ENCODE assay signal across 8 cellular contexts in genomic region chr19:32691952-32692726, GRCh38. TPM values are rescaled to one million over a fixed set of nuclear protein-coding genes. Genes with fewer than 3 reads are reported as not detected.
A peak's percentile ranks its signal among the peaks of the same experiment; 100 is the strongest.
DNase-seq lines count a peak whose midpoint lies in the region; ATAC-seq and TF ChIP-seq lines count a peak whose summit lies in the region.

No MANE protein-coding gene starts in this region.

- H3K4me1 Mint-ChIP-seq in activated naive CD4-positive, alpha-beta T cell treated with anti-CD3 and anti-CD28 coated beads for 36 hours (ENCODE audit: low read depth): peaks cover 56% of the 10 kb centered on the region

- CTCF ChIA-PET in BJ (lab: Yijun Ruan, JAX): interaction anchor here (1.6 kb wide), 1 partner anchor 17 kb away, joined by 6 read pairs; the partner anchor contains the start of genes ANKRD27 and RGS9BP
- CTCF ChIA-PET in activated naive CD4-positive, alpha-beta T cell treated with anti-CD3 and anti-CD28 coated beads for 36 hours (lab: Charles Lee): interaction anchor here (1.1 kb wide), 1 partner anchor 16 kb away, joined by 4 read pairs; no protein-coding TSS in a partner anchor

- no peaks in the 10 kb centered on the region for H3K9me3 ChIP-seq in OCI-LY3 (ENCODE audit: insufficient read depth, low read length)
- H3K9me3 ChIP-seq in gastroesophageal sphincter: no peaks in the 10 kb centered on the region
- no peaks in the 10 kb centered on the region for H3K9me3 ChIP-seq in neural cell (ENCODE audit: low read length)

- H3K27me3 ChIP-seq in BJ (ENCODE audit: control insufficient read depth, insufficient read depth, low read length): no peaks in the 10 kb centered on the region
- H3K27me3 ChIP-seq in OCI-LY3 (ENCODE audit: low read depth, low read length): no peaks in the 10 kb centered on the region
- H3K27me3 ChIP-seq in gastroesophageal sphincter: no peaks in the 10 kb centered on the region
- no peaks in the 10 kb centered on the region for H3K27me3 ChIP-seq in neural cell (ENCODE audit: insufficient read depth, low read depth, low read length)

- H2AFZ ChIP-seq in OCI-LY3 (ENCODE audit: low read depth, low read length): peak overlapping the region; percentile 90; the same call in 1 of the 2 replicates
- no peak overlapping the region for H2AFZ ChIP-seq in neural cell (ENCODE audit: low read depth, low read length)

- H3K4me1 ChIP-seq in OCI-LY3 (ENCODE audit: low read length) (peaks cover 27% of the 10 kb centered on the region), gastroesophageal sphincter (peaks cover 0 to 64% (median 23%) of the 10 kb centered on the region in 3 donors), urinary bladder (ENCODE audit: insufficient read depth) (no peaks in the 10 kb centered on the region)

- intact Hi-C loops in activated naive CD4-positive, alpha-beta T cell treated with anti-CD3 and anti-CD28 coated beads for 36 hours (cut with micrococcal nuclease): loop anchor here (1.0 to 5.0 kb wide), 13 partner anchors 17 to 1480 kb away; partner anchors contain the start of genes ANKRD27, CEBPG, FAAP24 and GPATCH1

- peak overlapping the region; percentile 93 for H3K4me3 Mint-ChIP-seq in activated naive CD4-positive, alpha-beta T cell treated with anti-CD3 and anti-CD28 coated beads for 36 hours

- peak overlapping the region; percentile 58 for H3K27ac ChIP-seq in OCI-LY3 (ENCODE audit: low read length)
- H3K27ac ChIP-seq in gastroesophageal sphincter: peak overlapping the region; percentile 27 to 90 (median 82)
- H3K27ac ChIP-seq in neural cell (ENCODE audit: low read length): peak overlapping the region; percentile 0
- peak overlapping the region; percentile 92 for H3K27ac ChIP-seq in urinary bladder (ENCODE audit: low read depth)

- H3F3A ChIP-seq in neural cell (ENCODE audit: insufficient read depth, low read length, poor library complexity, severe bottlenecking): no peaks in the 10 kb centered on the region

- POLR2A ChIA-PET in BJ (lab: Charles Lee): no interaction called here

- TF ChIP-seq CTCF in BJ (IDR thresholded peaks at IDR 0.05; ENCODE audit: insufficient read depth, low read depth, low read length) (no peak), OCI-LY3 (IDR thresholded peaks at IDR 0.05; ENCODE audit: low read depth, low read length) (no peak), gastroesophageal sphincter (IDR thresholded peaks at IDR 0.05) (peak in 1 of 4 experiments; percentile 10), neural cell (IDR thresholded peaks at IDR 0.05; ENCODE audit: poor library complexity, severe bottlenecking) (no peak)

- H3K4me3 ChIP-seq in BJ (ENCODE audit: low read depth, low read length) (peak overlapping the region; percentile 50), OCI-LY3 (ENCODE audit: low read length) (peak overlapping the region; percentile 90), gastroesophageal sphincter (peak overlapping the region; percentile 56 to 70), neural cell (ENCODE audit: low read length) (peak overlapping the region; percentile 61), urinary bladder (ENCODE audit: low read depth, low read length) (peak overlapping the region; percentile 85)

- peaks cover 64% of the 10 kb centered on the region for H3K79me2 ChIP-seq in OCI-LY3 (ENCODE audit: low read length)
- no peaks in the 10 kb centered on the region for H3K79me2 ChIP-seq in neural cell (replicated peaks; ENCODE audit: insufficient read depth, low read length)

- H3K27ac Mint-ChIP-seq in activated naive CD4-positive, alpha-beta T cell treated with anti-CD3 and anti-CD28 coated beads for 36 hours: no peak overlapping the region

- H3K9me2 ChIP-seq in neural cell (ENCODE audit: insufficient read depth, low read length): no peaks in the 10 kb centered on the region

- TF ChIP-seq RAD21 in neural cell (conservative IDR thresholded peaks at IDR 0.05): no peak

- no peak for DNase-seq in BJ (ENCODE audit: low read depth)
- peak; percentile 69 for DNase-seq in activated naive CD4-positive, alpha-beta T cell treated with anti-CD3 and anti-CD28 coated beads for 36 hours

- H3K27me3 Mint-ChIP-seq in activated naive CD4-positive, alpha-beta T cell treated with anti-CD3 and anti-CD28 coated beads for 36 hours (ENCODE audit: low read depth): no peaks in the 10 kb centered on the region

- H3K36me3 ChIP-seq in BJ (ENCODE audit: control insufficient read depth, insufficient read depth, low read length) (no peaks in the 10 kb centered on the region), OCI-LY3 (replicated peaks; ENCODE audit: low read depth, low read length) (peaks cover 3% of the 10 kb centered on the region), gastroesophageal sphincter (peaks cover 0 to 7% of the 10 kb centered on the region in 2 donors), neural cell (ENCODE audit: insufficient read depth, low read length) (no peaks in the 10 kb centered on the region), urinary bladder (ENCODE audit: insufficient read depth) (no peaks in the 10 kb centered on the region)

- H3K4me2 ChIP-seq in OCI-LY3 (ENCODE audit: low read length): peak overlapping the region; percentile 97
- H3K4me2 ChIP-seq in neural cell (ENCODE audit: low read length): no peak overlapping the region

- ATAC-seq in GM18907 (IDR thresholded peaks at IDR 0.05; ENCODE audit: unreplicated experiment) (peak; percentile 73), HG03066 (IDR thresholded peaks at IDR 0.05; ENCODE audit: low read depth, unreplicated experiment) (peak; percentile 63), gastroesophageal sphincter (peak; percentile 78)

- H3K9ac ChIP-seq in OCI-LY3 (ENCODE audit: low read length) (peak overlapping the region; percentile 94), neural cell (ENCODE audit: low read length) (peak overlapping the region; percentile 56)

- peaks cover 29% of the 10 kb centered on the region for H3K36me3 Mint-ChIP-seq in activated naive CD4-positive, alpha-beta T cell treated with anti-CD3 and anti-CD28 coated beads for 36 hours (ENCODE audit: low read depth)

- TF ChIP-seq EP300 in gastroesophageal sphincter (IDR thresholded peaks at IDR 0.05) (no peak), neural cell (conservative IDR thresholded peaks at IDR 0.05; ENCODE audit: poor library complexity, severe bottlenecking) (no peak)

- peaks cover 20% of the 10 kb centered on the region for H4K20me1 ChIP-seq in OCI-LY3 (ENCODE audit: insufficient read depth, low read length)
- no peaks in the 10 kb centered on the region for H4K20me1 ChIP-seq in neural cell (ENCODE audit: insufficient read depth)

- no CpG with 5 or more reads among the region's 93 CpGs for WGBS in gastroesophageal sphincter (ENCODE audit: low coverage in 1 of 2), 2 donors
- whole genome bisulfite sequencing in urinary bladder: 7% methylated on average over 93 of the region's 93 CpGs

- H3K9me3 Mint-ChIP-seq in activated naive CD4-positive, alpha-beta T cell treated with anti-CD3 and anti-CD28 coated beads for 36 hours: no peaks in the 10 kb centered on the region

- no peak for TF ChIP-seq POLR2A in gastroesophageal sphincter (IDR thresholded peaks at IDR 0.05)

RNA-seq across cellular contexts. Expression of gene NUDT19, which starts 0.5 kb away (rescaled TPM):
- 4.7 and 5.9 TPM in 2 replicates for polyA plus RNA-seq in BJ (2011; rRNA removed)
- polyA minus RNA-seq in BJ (2011; rRNA and poly(A)+ RNA removed): 4.4 and 4.8 TPM in 2 replicates
- total RNA-seq in activated naive CD4-positive, alpha-beta T cell treated with anti-CD3 and anti-CD28 coated beads for 36 hours: 10 to 100 TPM; 11.9 to 13.6 TPM
- total RNA-seq in gastroesophageal sphincter: 10 to 100 TPM in 2 of 4 donors, 1 to 10 TPM in 2; 6.1 to 13.6 (median 9.0) TPM
- polyA plus RNA-seq in neural cell: 0.84 and 1.2 TPM in 2 replicates
- 1.5 TPM in 2 replicates for polyA minus RNA-seq in neural cell
- 13.1 TPM for total RNA-seq in urinary bladder
- polyA plus RNA-seq in urinary bladder: 7.7 TPM

RNA-seq across cellular contexts. Expression of gene RGS9BP, which starts 16.5 kb away (rescaled TPM):
- polyA plus RNA-seq in BJ (2011; rRNA removed): 0.11 and 0.12 TPM in 2 replicates
- 0.19 TPM in 1 of 2 replicates, not detected in the other for polyA minus RNA-seq in BJ (2011; rRNA and poly(A)+ RNA removed)
- total RNA-seq in activated naive CD4-positive, alpha-beta T cell treated with anti-CD3 and anti-CD28 coated beads for 36 hours: under 1 TPM; 0.10 to 0.12 TPM
- total RNA-seq in gastroesophageal sphincter: 1 to 10 TPM in 3 of 4 donors, under 1 TPM in 1; 0.54 to 4.5 (median 2.6) TPM
- polyA plus RNA-seq in neural cell: 0.10 TPM in 1 of 2 replicates, not detected in the other
- 1.2 and 1.7 TPM in 2 replicates for polyA minus RNA-seq in neural cell
- total RNA-seq in urinary bladder: 1.3 TPM
- 1.0 TPM for polyA plus RNA-seq in urinary bladder

RNA-seq across cellular contexts. Expression of gene ANKRD27, which starts 17.2 kb away (rescaled TPM):
- polyA plus RNA-seq in BJ (2011; rRNA removed) (25.7 and 27.1 TPM in 2 replicates), neural cell (19.8 and 24.6 TPM in 2 replicates), urinary bladder (32.6 TPM)
- polyA minus RNA-seq in BJ (2011; rRNA and poly(A)+ RNA removed): 27.6 and 38.4 TPM in 2 replicates
- total RNA-seq in activated naive CD4-positive, alpha-beta T cell treated with anti-CD3 and anti-CD28 coated beads for 36 hours: 10 to 100 TPM; 28.8 to 29.7 TPM
- total RNA-seq in gastroesophageal sphincter (10 to 100 TPM; 43.5 to 63.3 (median 52.6) TPM), urinary bladder (33.6 TPM)
- polyA minus RNA-seq in neural cell: 52.3 and 55.5 TPM in 2 replicates

RNA-seq across cellular contexts. Expression of gene TDRD12, which starts 27.4 kb away (rescaled TPM):
- 0.04 TPM in 1 of 2 replicates, not detected in the other for polyA plus RNA-seq in BJ (2011; rRNA removed)
- 0.05 TPM in 1 of 2 replicates, not detected in the other for polyA minus RNA-seq in BJ (2011; rRNA and poly(A)+ RNA removed)
- total RNA-seq in activated naive CD4-positive, alpha-beta T cell treated with anti-CD3 and anti-CD28 coated beads for 36 hours: under 1 TPM; 0.21 to 0.25 TPM
- total RNA-seq in gastroesophageal sphincter: 1 to 10 TPM in 2 of 4 donors, under 1 TPM in 1, not detected in 1; 0.13 to 1.7 (median 1.2) TPM
- 8.5 and 9.2 TPM in 2 replicates for polyA plus RNA-seq in neural cell
- 8.0 and 8.2 TPM in 2 replicates for polyA minus RNA-seq in neural cell
- total RNA-seq in urinary bladder: 1.1 TPM
- polyA plus RNA-seq in urinary bladder: 0.24 TPM

Comparison
In these comparisons a context has a peak if more than half of its experiments do, and no peak if none do; other contexts are left out.
1. H3K27ac ChIP-seq: peak in every context shown above with its lines; median percentile 92 in urinary bladder; 82 in gastroesophageal sphincter; 58 in OCI-LY3; 0 in neural cell.